ENCODE assay signal across 1 cellular context in the genomic region with DNA sequence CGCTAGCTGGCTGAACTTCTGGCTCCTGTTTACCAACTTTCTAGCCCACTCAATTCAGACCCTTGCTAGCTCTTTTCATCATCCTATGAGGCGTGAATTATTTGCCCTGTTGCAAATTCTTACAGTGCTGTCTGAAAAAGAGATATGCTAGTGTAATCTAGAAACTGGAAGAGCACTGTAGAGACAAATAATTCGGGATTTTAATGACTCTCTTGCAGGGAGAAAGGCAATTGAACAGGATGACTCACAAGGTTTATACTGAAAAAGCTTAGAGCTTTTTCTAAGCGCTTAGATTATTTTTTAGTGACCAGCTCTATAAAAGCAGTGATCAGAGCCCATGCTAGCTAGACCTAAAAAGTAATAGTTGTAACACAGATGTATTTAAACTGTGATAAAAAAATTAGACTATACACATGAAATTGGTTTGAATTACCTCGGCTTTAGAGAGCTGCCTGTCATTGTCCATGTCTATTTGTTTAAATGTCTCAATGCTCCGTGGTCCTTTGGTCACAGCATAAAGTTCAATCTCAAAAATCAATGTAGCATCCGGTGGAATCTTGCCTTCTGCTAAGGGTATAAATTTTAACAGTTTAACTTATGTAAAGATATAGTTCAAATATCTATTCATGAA.
A peak's percentile ranks its signal among the peaks of the same experiment; 100 is the strongest.
TF ChIP-seq lines count a peak whose summit lies in the region.

No MANE protein-coding gene starts in this region.

TF ChIP-seq in HepG2, 621 proteins besides CTCF, POLR2A, EP300 and RAD21 (continued from another document and continues in another):
- TF ChIP-seq, protein P1, sequence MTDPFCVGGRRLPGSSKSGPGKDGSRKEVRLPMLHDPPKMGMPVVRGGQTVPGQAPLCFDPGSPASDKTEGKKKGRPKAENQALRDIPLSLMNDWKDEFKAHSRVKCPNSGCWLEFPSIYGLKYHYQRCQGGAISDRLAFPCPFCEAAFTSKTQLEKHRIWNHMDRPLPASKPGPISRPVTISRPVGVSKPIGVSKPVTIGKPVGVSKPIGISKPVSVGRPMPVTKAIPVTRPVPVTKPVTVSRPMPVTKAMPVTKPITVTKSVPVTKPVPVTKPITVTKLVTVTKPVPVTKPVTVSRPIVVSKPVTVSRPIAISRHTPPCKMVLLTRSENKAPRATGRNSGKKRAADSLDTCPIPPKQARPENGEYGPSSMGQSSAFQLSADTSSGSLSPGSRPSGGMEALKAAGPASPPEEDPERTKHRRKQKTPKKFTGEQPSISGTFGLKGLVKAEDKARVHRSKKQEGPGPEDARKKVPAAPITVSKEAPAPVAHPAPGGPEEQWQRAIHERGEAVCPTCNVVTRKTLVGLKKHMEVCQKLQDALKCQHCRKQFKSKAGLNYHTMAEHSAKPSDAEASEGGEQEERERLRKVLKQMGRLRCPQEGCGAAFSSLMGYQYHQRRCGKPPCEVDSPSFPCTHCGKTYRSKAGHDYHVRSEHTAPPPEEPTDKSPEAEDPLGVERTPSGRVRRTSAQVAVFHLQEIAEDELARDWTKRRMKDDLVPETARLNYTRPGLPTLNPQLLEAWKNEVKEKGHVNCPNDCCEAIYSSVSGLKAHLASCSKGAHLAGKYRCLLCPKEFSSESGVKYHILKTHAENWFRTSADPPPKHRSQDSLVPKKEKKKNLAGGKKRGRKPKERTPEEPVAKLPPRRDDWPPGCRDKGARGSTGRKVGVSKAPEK (CRISPR knock-in tag; IDR thresholded peaks at IDR 0.05; ENCODE audit: borderline replicate concordance): no peak
- TF ChIP-seq PCBP1 (IDR thresholded peaks at IDR 0.05; ENCODE audit: borderline replicate concordance, low read depth, low read length): no peak
- peak; percentile 50 for TF ChIP-seq TEAD3 (CRISPR knock-in tag; optimal IDR thresholded peaks at IDR 0.05; ENCODE audit: borderline replicate concordance)
- no peak for TF ChIP-seq ZNF326 (CRISPR knock-in tag; IDR thresholded peaks at IDR 0.05; ENCODE audit: borderline replicate concordance)
- TF ChIP-seq ZNF766 (CRISPR knock-in tag; IDR thresholded peaks at IDR 0.05; ENCODE audit: borderline replicate concordance): no peak
- no peak for TF ChIP-seq KLF9 (CRISPR knock-in tag; IDR thresholded peaks at IDR 0.05; ENCODE audit: low read depth)
- TF ChIP-seq ZFP62 (CRISPR knock-in tag; IDR thresholded peaks at IDR 0.05): no peak
- TF ChIP-seq ATF1 (CRISPR knock-in tag; IDR thresholded peaks at IDR 0.05): no peak
- TF ChIP-seq, protein P2, sequence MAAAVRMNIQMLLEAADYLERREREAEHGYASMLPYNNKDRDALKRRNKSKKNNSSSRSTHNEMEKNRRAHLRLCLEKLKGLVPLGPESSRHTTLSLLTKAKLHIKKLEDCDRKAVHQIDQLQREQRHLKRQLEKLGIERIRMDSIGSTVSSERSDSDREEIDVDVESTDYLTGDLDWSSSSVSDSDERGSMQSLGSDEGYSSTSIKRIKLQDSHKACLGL (CRISPR knock-in tag; IDR thresholded peaks at IDR 0.05): no peak
- TF ChIP-seq, protein P3, sequence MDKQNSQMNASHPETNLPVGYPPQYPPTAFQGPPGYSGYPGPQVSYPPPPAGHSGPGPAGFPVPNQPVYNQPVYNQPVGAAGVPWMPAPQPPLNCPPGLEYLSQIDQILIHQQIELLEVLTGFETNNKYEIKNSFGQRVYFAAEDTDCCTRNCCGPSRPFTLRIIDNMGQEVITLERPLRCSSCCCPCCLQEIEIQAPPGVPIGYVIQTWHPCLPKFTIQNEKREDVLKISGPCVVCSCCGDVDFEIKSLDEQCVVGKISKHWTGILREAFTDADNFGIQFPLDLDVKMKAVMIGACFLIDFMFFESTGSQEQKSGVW (CRISPR knock-in tag; IDR thresholded peaks at IDR 0.05; ENCODE audit: borderline replicate concordance): no peak
- TF ChIP-seq, protein P4, sequence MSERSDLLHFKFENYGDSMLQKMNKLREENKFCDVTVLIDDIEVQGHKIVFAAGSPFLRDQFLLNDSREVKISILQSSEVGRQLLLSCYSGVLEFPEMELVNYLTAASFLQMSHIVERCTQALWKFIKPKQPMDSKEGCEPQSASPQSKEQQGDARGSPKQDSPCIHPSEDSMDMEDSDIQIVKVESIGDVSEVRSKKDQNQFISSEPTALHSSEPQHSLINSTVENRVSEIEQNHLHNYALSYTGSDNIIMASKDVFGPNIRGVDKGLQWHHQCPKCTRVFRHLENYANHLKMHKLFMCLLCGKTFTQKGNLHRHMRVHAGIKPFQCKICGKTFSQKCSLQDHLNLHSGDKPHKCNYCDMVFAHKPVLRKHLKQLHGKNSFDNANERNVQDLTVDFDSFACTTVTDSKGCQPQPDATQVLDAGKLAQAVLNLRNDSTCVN (CRISPR knock-in tag; IDR thresholded peaks at IDR 0.05; ENCODE audit: borderline replicate concordance): no peak
- no peak for TF ChIP-seq ATRX (CRISPR knock-in tag; IDR thresholded peaks at IDR 0.05; ENCODE audit: borderline replicate concordance)
- no peak for TF ChIP-seq ZNF652 (CRISPR knock-in tag; IDR thresholded peaks at IDR 0.05; ENCODE audit: borderline replicate concordance, low read depth)
- TF ChIP-seq IRF2 (CRISPR knock-in tag; IDR thresholded peaks at IDR 0.05): peak; percentile 70; the same call in 1 of the 2 replicates
- no peak for TF ChIP-seq ZNF430 (CRISPR knock-in tag; IDR thresholded peaks at IDR 0.05)
- TF ChIP-seq ZSCAN22 (CRISPR knock-in tag; IDR thresholded peaks at IDR 0.05): no peak
- TF ChIP-seq MTF1 (CRISPR knock-in tag; IDR thresholded peaks at IDR 0.05): no peak
- TF ChIP-seq ZNF724P (CRISPR knock-in tag; IDR thresholded peaks at IDR 0.05; ENCODE audit: borderline replicate concordance): no peak
- no peak for TF ChIP-seq SIN3A (IDR thresholded peaks at IDR 0.05; ENCODE audit: borderline replicate concordance, low read depth, low read length)
- TF ChIP-seq ZNF678 (CRISPR knock-in tag; IDR thresholded peaks at IDR 0.05): no peak
- TF ChIP-seq MEIS2 (CRISPR knock-in tag; IDR thresholded peaks at IDR 0.05): peak; percentile 68; the same call in 1 of the 2 replicates
- no peak for TF ChIP-seq NFYC (CRISPR knock-in tag; IDR thresholded peaks at IDR 0.05)
- TF ChIP-seq, protein P5, sequence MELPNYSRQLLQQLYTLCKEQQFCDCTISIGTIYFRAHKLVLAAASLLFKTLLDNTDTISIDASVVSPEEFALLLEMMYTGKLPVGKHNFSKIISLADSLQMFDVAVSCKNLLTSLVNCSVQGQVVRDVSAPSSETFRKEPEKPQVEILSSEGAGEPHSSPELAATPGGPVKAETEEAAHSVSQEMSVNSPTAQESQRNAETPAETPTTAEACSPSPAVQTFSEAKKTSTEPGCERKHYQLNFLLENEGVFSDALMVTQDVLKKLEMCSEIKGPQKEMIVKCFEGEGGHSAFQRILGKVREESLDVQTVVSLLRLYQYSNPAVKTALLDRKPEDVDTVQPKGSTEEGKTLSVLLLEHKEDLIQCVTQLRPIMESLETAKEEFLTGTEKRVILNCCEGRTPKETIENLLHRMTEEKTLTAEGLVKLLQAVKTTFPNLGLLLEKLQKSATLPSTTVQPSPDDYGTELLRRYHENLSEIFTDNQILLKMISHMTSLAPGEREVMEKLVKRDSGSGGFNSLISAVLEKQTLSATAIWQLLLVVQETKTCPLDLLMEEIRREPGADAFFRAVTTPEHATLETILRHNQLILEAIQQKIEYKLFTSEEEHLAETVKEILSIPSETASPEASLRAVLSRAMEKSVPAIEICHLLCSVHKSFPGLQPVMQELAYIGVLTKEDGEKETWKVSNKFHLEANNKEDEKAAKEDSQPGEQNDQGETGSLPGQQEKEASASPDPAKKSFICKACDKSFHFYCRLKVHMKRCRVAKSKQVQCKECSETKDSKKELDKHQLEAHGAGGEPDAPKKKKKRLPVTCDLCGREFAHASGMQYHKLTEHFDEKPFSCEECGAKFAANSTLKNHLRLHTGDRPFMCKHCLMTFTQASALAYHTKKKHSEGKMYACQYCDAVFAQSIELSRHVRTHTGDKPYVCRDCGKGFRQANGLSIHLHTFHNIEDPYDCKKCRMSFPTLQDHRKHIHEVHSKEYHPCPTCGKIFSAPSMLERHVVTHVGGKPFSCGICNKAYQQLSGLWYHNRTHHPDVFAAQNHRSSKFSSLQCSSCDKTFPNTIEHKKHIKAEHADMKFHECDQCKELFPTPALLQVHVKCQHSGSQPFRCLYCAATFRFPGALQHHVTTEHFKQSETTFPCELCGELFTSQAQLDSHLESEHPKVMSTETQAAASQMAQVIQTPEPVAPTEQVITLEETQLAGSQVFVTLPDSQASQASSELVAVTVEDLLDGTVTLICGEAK (IDR thresholded peaks at IDR 0.05): no peak
- TF ChIP-seq, protein P5 (CRISPR knock-in tag; IDR thresholded peaks at IDR 0.05): no peak
- no peak for TF ChIP-seq SRSF4 (IDR thresholded peaks at IDR 0.05; ENCODE audit: low read depth, low read length, poor library complexity, severe bottlenecking)
- no peak for TF ChIP-seq ZNF34 (CRISPR knock-in tag; IDR thresholded peaks at IDR 0.05; ENCODE audit: borderline replicate concordance)
- no peak for TF ChIP-seq ZNF12 (CRISPR knock-in tag; IDR thresholded peaks at IDR 0.05)
- TF ChIP-seq ZNF180 (CRISPR knock-in tag; IDR thresholded peaks at IDR 0.05; ENCODE audit: borderline replicate concordance, low read depth): no peak
- TF ChIP-seq TCF12 (IDR thresholded peaks at IDR 0.05): no peak
- no peak for TF ChIP-seq TCF12 (CRISPR knock-in tag; IDR thresholded peaks at IDR 0.05)
- TF ChIP-seq, protein P6, sequence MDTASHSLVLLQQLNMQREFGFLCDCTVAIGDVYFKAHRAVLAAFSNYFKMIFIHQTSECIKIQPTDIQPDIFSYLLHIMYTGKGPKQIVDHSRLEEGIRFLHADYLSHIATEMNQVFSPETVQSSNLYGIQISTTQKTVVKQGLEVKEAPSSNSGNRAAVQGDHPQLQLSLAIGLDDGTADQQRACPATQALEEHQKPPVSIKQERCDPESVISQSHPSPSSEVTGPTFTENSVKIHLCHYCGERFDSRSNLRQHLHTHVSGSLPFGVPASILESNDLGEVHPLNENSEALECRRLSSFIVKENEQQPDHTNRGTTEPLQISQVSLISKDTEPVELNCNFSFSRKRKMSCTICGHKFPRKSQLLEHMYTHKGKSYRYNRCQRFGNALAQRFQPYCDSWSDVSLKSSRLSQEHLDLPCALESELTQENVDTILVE (CRISPR knock-in tag; IDR thresholded peaks at IDR 0.05): peak; percentile 65; the same call in 1 of the 2 replicates
- TF ChIP-seq SP4 (CRISPR knock-in tag; IDR thresholded peaks at IDR 0.05): no peak
- no peak for TF ChIP-seq MTA1 (CRISPR knock-in tag; IDR thresholded peaks at IDR 0.05; ENCODE audit: borderline replicate concordance)
- no peak for TF ChIP-seq NFE2 (CRISPR knock-in tag; IDR thresholded peaks at IDR 0.05)
- TF ChIP-seq, protein P7, sequence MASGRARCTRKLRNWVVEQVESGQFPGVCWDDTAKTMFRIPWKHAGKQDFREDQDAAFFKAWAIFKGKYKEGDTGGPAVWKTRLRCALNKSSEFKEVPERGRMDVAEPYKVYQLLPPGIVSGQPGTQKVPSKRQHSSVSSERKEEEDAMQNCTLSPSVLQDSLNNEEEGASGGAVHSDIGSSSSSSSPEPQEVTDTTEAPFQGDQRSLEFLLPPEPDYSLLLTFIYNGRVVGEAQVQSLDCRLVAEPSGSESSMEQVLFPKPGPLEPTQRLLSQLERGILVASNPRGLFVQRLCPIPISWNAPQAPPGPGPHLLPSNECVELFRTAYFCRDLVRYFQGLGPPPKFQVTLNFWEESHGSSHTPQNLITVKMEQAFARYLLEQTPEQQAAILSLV (CRISPR knock-in tag; IDR thresholded peaks at IDR 0.05; ENCODE audit: borderline replicate concordance): no peak
- peak; percentile 55; the same call in 1 of the 2 replicates for TF ChIP-seq NAIF1 (CRISPR knock-in tag; IDR thresholded peaks at IDR 0.05; ENCODE audit: borderline replicate concordance)
- TF ChIP-seq, protein P8, sequence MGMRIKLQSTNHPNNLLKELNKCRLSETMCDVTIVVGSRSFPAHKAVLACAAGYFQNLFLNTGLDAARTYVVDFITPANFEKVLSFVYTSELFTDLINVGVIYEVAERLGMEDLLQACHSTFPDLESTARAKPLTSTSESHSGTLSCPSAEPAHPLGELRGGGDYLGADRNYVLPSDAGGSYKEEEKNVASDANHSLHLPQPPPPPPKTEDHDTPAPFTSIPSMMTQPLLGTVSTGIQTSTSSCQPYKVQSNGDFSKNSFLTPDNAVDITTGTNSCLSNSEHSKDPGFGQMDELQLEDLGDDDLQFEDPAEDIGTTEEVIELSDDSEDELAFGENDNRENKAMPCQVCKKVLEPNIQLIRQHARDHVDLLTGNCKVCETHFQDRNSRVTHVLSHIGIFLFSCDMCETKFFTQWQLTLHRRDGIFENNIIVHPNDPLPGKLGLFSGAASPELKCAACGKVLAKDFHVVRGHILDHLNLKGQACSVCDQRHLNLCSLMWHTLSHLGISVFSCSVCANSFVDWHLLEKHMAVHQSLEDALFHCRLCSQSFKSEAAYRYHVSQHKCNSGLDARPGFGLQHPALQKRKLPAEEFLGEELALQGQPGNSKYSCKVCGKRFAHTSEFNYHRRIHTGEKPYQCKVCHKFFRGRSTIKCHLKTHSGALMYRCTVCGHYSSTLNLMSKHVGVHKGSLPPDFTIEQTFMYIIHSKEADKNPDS (CRISPR knock-in tag; IDR thresholded peaks at IDR 0.05): no peak
